In genomic region chr11:131246589-131247164, GRCh38 we compare ENCODE assay signal across 8 cellular contexts.
DNase-seq lines count a peak whose midpoint lies in the region; ATAC-seq and TF ChIP-seq lines count a peak whose summit lies in the region.

No MANE protein-coding gene starts in this region.

- in situ Hi-C loops in G401 (cut with HindIII; ENCODE audit: low sequenced_read_pairs): no loop called here

- ATAC-seq in HG03196 (IDR thresholded peaks at IDR 0.05; ENCODE audit: unreplicated experiment): no peak
- no peak for ATAC-seq in HG03039 (IDR thresholded peaks at IDR 0.05; ENCODE audit: unreplicated experiment)
- ATAC-seq in GM18511 (IDR thresholded peaks at IDR 0.05; ENCODE audit: unreplicated experiment): no peak

- peak; percentile 76 for TF ChIP-seq CTCF in LNCaP clone FGC (IDR thresholded peaks at IDR 0.05; ENCODE audit: control insufficient read depth, extremely low read depth, insufficient read depth)

- peak; percentile 11 for DNase-seq in G401 (ENCODE audit: low spot score)
- peak; percentile 17 for DNase-seq in LNCaP clone FGC (ENCODE audit: low read depth)
- peak; percentile 77 for DNase-seq in ecto neural progenitor cell (ENCODE audit: low spot score)
- DNase-seq in midbrain (lab: John Stamatoyannopoulos, UW): peak; percentile 77
- no peak for DNase-seq in SKM-1 treated with dmso at 0.1 percent for 144 hours (lab: John Stamatoyannopoulos, UW; ENCODE audit: unreplicated experiment)

- H3K4me3 ChIP-seq in LNCaP clone FGC (ENCODE audit: low read depth, low read length): no peak overlapping the region
